In the genomic region with DNA sequence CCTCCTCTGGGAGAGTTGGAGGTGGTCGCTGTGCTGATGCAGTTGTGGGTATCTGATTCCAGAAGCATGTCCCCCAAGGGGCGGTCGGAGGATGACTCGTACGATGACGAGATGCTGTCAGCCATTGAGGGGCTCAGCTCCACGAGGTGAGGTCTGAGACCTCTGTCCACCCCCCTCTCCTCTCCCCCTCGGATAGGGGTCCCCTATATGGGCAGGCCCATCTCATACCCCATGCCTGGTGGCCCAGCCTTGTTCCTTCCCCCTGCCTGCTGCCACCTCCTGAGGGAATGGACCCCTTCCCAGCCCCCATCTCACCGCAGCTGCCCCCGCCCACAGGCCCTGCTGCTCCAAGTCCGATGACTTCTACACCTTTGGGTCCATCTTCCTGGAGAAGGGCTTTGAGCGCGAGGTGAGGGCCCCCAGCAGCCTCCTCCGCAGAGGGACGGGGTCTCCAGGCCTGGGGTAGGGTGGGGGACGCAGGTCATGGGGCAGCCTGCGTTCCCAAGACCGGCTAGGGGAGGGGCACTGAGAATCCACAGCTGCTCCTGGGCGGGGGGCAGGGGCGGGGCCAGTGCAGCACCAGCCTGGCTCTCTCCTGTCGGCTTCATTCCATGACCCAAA, we compare ENCODE assay signal across 22 cellular contexts. TPM values are rescaled to one million over a fixed set of nuclear protein-coding genes. Genes with fewer than 3 reads are reported as not detected.
DNase-seq lines count a peak whose midpoint lies in the region; ATAC-seq and TF ChIP-seq lines count a peak whose summit lies in the region.
"Had no signal": no experiment of that assay in that cellular context is flagged by ENCODE, and none has a peak within 500 bp of the region (broad histone marks: within the 10 kb centered on the region; RNA-seq: fewer than 3 reads in every experiment).

No MANE protein-coding gene starts in this region.

- no peaks in the 10 kb centered on the region for H3K36me3 ChIP-seq in sigmoid colon

- H3K9me3 Mint-ChIP-seq in activated CD8-positive, alpha-beta memory T cell treated with anti-CD3 and anti-CD28 coated beads, Interleukin-2, amount 10 ng/mL, durations not matched to agents 7 days and 5 days (ENCODE audit: low read depth), result no peaks in the 10 kb centered on the region
- H3K9me3 Mint-ChIP-seq in activated CD4-positive, alpha-beta memory T cell treated with anti-CD3 and anti-CD28 coated beads for 36 hours, result no peaks in the 10 kb centered on the region
- H3K9me3 Mint-ChIP-seq: activated naive CD8-positive, alpha-beta T cell treated with anti-CD3 and anti-CD28 coated beads for 36 hours; activated T-cell treated with anti-CD3 and anti-CD28 coated beads, Interleukin-2, amount 50 U/mL, for 24 hours had no signal

- no peak overlapping the region for H3K4me3 ChIP-seq in sigmoid colon
- H3K4me3 ChIP-seq: A549, BLaER1, lung, smooth muscle cell had no signal

- in situ Hi-C loops in GM13977 (cut with MboI; ENCODE audit: low pct_unique_long_range_greater_than_20kb, low sequenced_read_pairs, unreplicated experiment), result no loop called here

- no peaks in the 10 kb centered on the region for H3K9me3 ChIP-seq in sigmoid colon
- H3K9me3 ChIP-seq: A549, BLaER1 had no signal

- no peak for ATAC-seq in activated CD8-positive, alpha-beta memory T cell treated with anti-CD3 and anti-CD28 coated beads, Interleukin-2, amount 10 ng/mL, durations not matched to agents 7 days and 5 days
- ATAC-seq in HG02623 (IDR thresholded peaks at IDR 0.05; ENCODE audit: unreplicated experiment), result no peak
- no peak for ATAC-seq in GM18870 (IDR thresholded peaks at IDR 0.05; ENCODE audit: unreplicated experiment)
- ATAC-seq: A549 had no signal

- no peaks in the 10 kb centered on the region for H3K27me3 ChIP-seq in sigmoid colon
- H3K27me3 ChIP-seq: BLaER1 had no signal

- 91 to 92% methylated on average over 21 of the region's 21 CpGs for WGBS in sigmoid colon, 2 donors

- no peak overlapping the region for H3K27ac ChIP-seq in sigmoid colon
- H3K27ac ChIP-seq: A549 had no signal

- H3K4me1 ChIP-seq in sigmoid colon, result peaks cover 0 to 5% (median 0%) of the 10 kb centered on the region in 4 donors

- peaks cover 18% of the 10 kb centered on the region for H3K36me3 Mint-ChIP-seq in activated CD8-positive, alpha-beta memory T cell treated with anti-CD3 and anti-CD28 coated beads, Interleukin-2, amount 10 ng/mL, durations not matched to agents 7 days and 5 days
- H3K36me3 Mint-ChIP-seq in activated CD4-positive, alpha-beta memory T cell treated with anti-CD3 and anti-CD28 coated beads for 36 hours, result peaks cover 23% of the 10 kb centered on the region

- TF ChIP-seq EP300 in sigmoid colon (IDR thresholded peaks at IDR 0.05), result no peak

- no peak overlapping the region for H3K27ac Mint-ChIP-seq in activated CD8-positive, alpha-beta memory T cell treated with anti-CD3 and anti-CD28 coated beads, Interleukin-2, amount 10 ng/mL, durations not matched to agents 7 days and 5 days
- no peak overlapping the region for H3K27ac Mint-ChIP-seq in activated CD4-positive, alpha-beta memory T cell treated with anti-CD3 and anti-CD28 coated beads for 36 hours
- H3K27ac Mint-ChIP-seq: activated naive CD8-positive, alpha-beta T cell treated with anti-CD3 and anti-CD28 coated beads for 36 hours had no signal

- CTCF ChIA-PET in activated CD8-positive, alpha-beta memory T cell treated with anti-CD3 and anti-CD28 coated beads, Interleukin-2, amount 10 ng/mL, durations not matched to agents 7 days and 5 days (lab: Charles Lee), result no interaction called here
- CTCF ChIA-PET in activated CD4-positive, alpha-beta memory T cell treated with anti-CD3 and anti-CD28 coated beads for 36 hours (lab: Charles Lee), result no interaction called here

- H3K4me1 Mint-ChIP-seq in activated CD8-positive, alpha-beta memory T cell treated with anti-CD3 and anti-CD28 coated beads, Interleukin-2, amount 10 ng/mL, durations not matched to agents 7 days and 5 days, result no peaks in the 10 kb centered on the region
- H3K4me1 Mint-ChIP-seq in activated CD4-positive, alpha-beta memory T cell treated with anti-CD3 and anti-CD28 coated beads for 36 hours (ENCODE audit: low read depth), result no peaks in the 10 kb centered on the region
- H3K4me1 Mint-ChIP-seq: activated naive CD8-positive, alpha-beta T cell treated with anti-CD3 and anti-CD28 coated beads for 36 hours had no signal

- no peaks in the 10 kb centered on the region for H3K27me3 Mint-ChIP-seq in activated CD8-positive, alpha-beta memory T cell treated with anti-CD3 and anti-CD28 coated beads, Interleukin-2, amount 10 ng/mL, durations not matched to agents 7 days and 5 days
- H3K27me3 Mint-ChIP-seq in activated CD4-positive, alpha-beta memory T cell treated with anti-CD3 and anti-CD28 coated beads for 36 hours, result no peaks in the 10 kb centered on the region
- H3K27me3 Mint-ChIP-seq: activated naive CD8-positive, alpha-beta T cell treated with anti-CD3 and anti-CD28 coated beads for 36 hours; activated T-cell treated with anti-CD3 and anti-CD28 coated beads, Interleukin-2, amount 50 U/mL, for 24 hours had no signal

- no peak for TF ChIP-seq POLR2A in sigmoid colon (IDR thresholded peaks at IDR 0.05)

- DNase-seq in activated CD8-positive, alpha-beta memory T cell treated with anti-CD3 and anti-CD28 coated beads, Interleukin-2, amount 50 U/mL, for 4 hours, result peak; percentile 14
- no peak for DNase-seq in activated CD8-positive, alpha-beta memory T cell treated with anti-CD3 and anti-CD28 coated beads, Interleukin-2, amount 10 ng/mL, durations not matched to agents 7 days and 5 days
- DNase-seq in GM13977 (ENCODE audit: low spot score), result peak; percentile 15
- peak; percentile 33 for DNase-seq in iPS-NIHi11 (ENCODE audit: low spot score)
- peak; percentile 63 for DNase-seq in sigmoid colon
- no peak for DNase-seq in activated CD4-positive, alpha-beta memory T cell treated with anti-CD3 and anti-CD28 coated beads for 36 hours
- DNase-seq: activated CD4-positive, alpha-beta T cell treated with anti-CD3 and anti-CD28 coated beads for 4 hours; activated naive CD8-positive, alpha-beta T cell treated with anti-CD3 and anti-CD28 coated beads for 36 hours; dermis blood vessel endothelial cell; GDM1; NCI-H1436; NCI-H2171 treated with DMSO at 0.1 percent for 48 hours; NCI-H774; OCI-M1; stimulated activated CD8-positive, alpha-beta memory T cell treated with anti-CD3 and anti-CD28 coated beads, Interleukin-4, amount 100 ng/mL, for 48 hours had no signal

- POLR2A ChIA-PET in activated CD4-positive, alpha-beta memory T cell treated with anti-CD3 and anti-CD28 coated beads for 36 hours (lab: Charles Lee), result interaction anchor here (0.9 kb wide), 1 partner anchor 21 kb away, joined by 3 read pairs; no protein-coding TSS in a partner anchor

- intact Hi-C loops in sigmoid colon (cut with DNase I), result no loop called here
- intact Hi-C loops in activated CD4-positive, alpha-beta memory T cell treated with anti-CD3 and anti-CD28 coated beads for 36 hours (cut with micrococcal nuclease), result no loop called here

- no peak overlapping the region for H3K4me3 Mint-ChIP-seq in activated CD8-positive, alpha-beta memory T cell treated with anti-CD3 and anti-CD28 coated beads, Interleukin-2, amount 10 ng/mL, durations not matched to agents 7 days and 5 days
- no peak overlapping the region for H3K4me3 Mint-ChIP-seq in activated CD4-positive, alpha-beta memory T cell treated with anti-CD3 and anti-CD28 coated beads for 36 hours
- H3K4me3 Mint-ChIP-seq: activated naive CD8-positive, alpha-beta T cell treated with anti-CD3 and anti-CD28 coated beads for 36 hours; activated T-cell treated with anti-CD3 and anti-CD28 coated beads, Interleukin-2, amount 50 U/mL, for 24 hours had no signal

- TF ChIP-seq CTCF in GM13977 (IDR thresholded peaks at IDR 0.05; ENCODE audit: extremely low read depth, insufficient read depth, missing control alignments), result no peak
- TF ChIP-seq CTCF in sigmoid colon (IDR thresholded peaks at IDR 0.05), result no peak

RNA-seq across cellular contexts. Expression of a gene that starts 39.2 kb away (rescaled TPM):
- 100 to 1,000 TPM; 131 to 232 TPM for total RNA-seq in activated CD8-positive, alpha-beta memory T cell treated with anti-CD3 and anti-CD28 coated beads, Interleukin-2, amount 10 ng/mL, durations not matched to agents 7 days and 5 days
- total RNA-seq in sigmoid colon, result 10 to 100 TPM in 3 of 4 donors, 1 to 10 TPM in 1; 8.9 to 16.8 (median 11.3) TPM
- 10 to 100 TPM in 1 of 3 donors, 1 to 10 TPM in 2; 1.2 to 24.0 (median 1.8) TPM for polyA plus RNA-seq in sigmoid colon
- total RNA-seq in activated CD4-positive, alpha-beta memory T cell treated with anti-CD3 and anti-CD28 coated beads for 36 hours, result 100 to 1,000 TPM in 1 of 2 experiments, 10 to 100 TPM in 1; 100.0 to 107 TPM

Comparison
In these comparisons a context has a peak if more than half of its experiments do, and no peak if none do; other contexts are left out.
1. DNase-seq: peak in activated CD8-positive, alpha-beta memory T cell treated with anti-CD3 and anti-CD28 coated beads, Interleukin-2, amount 50 U/mL, for 4 hours (single experiment), GM13977 (single experiment), iPS-NIHi11 (single experiment) and sigmoid colon (single experiment); none in activated CD8-positive, alpha-beta memory T cell treated with anti-CD3 and anti-CD28 coated beads, Interleukin-2, amount 10 ng/mL, durations not matched to agents 7 days and 5 days (single experiment) and activated CD4-positive, alpha-beta memory T cell treated with anti-CD3 and anti-CD28 coated beads for 36 hours (single experiment).
2. RNA of a gene that starts 39.2 kb away (total RNA-seq): 131 to 232 TPM in activated CD8-positive, alpha-beta memory T cell treated with anti-CD3 and anti-CD28 coated beads, Interleukin-2, amount 10 ng/mL, durations not matched to agents 7 days and 5 days and 100.0 to 107 TPM in activated CD4-positive, alpha-beta memory T cell treated with anti-CD3 and anti-CD28 coated beads for 36 hours; 8.9 to 16.8 TPM in sigmoid colon; every median in the first group is over 4 times any median in the second.